In the genomic region with DNA sequence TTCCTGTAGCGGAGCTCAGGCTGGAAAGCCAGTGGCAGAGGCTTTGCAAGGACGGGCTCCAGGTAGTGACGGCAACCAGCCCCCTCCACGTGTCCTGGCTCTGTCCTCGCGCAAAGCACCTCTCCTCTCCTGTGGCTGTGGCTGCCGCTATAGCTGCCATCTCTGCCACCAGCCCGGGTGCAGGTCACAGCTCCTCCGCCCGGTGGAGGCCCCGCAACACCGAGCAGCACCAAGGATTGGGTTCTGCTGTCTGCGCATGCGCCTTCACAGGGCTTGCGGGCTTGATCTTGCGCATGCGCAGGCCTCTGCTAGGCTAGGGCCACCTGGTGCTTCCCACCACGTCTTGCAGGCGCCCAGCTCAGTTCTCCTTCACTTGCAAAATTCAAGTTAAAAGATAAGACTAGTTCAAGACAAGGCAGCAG, we compare ENCODE assay signal across 11 cellular contexts.
A peak's percentile ranks its signal among the peaks of the same experiment; 100 is the strongest.
DNase-seq lines count a peak whose midpoint lies in the region; ATAC-seq and TF ChIP-seq lines count a peak whose summit lies in the region.
"Had no signal": no experiment of that assay in that cellular context is flagged by ENCODE, and none has a peak within 500 bp of the region (broad histone marks: within the 10 kb centered on the region; RNA-seq: fewer than 3 reads in every experiment).

No MANE protein-coding gene starts in this region.

- DNase-seq in activated CD4-positive, alpha-beta T cell treated with anti-CD3 and anti-CD28 coated beads for 36 hours = peak; percentile 13
- DNase-seq in activated CD4-positive, alpha-beta T cell treated with anti-CD3 and anti-CD28 coated beads, Interleukin-2, amount 10 ng/mL, durations not matched to agents 7 days and 5 days = no peak
- peak; percentile 31 for DNase-seq in activated T-helper 9 cell treated with anti-CD3 and anti-CD28 coated beads, Interleukin-2, amount 50 U/mL, for 16 hours (ENCODE audit: low read depth)
- DNase-seq in left lung (peak; percentile 47 to 81), transverse colon (peak; percentile 19), NCI-H345 (lab: John Stamatoyannopoulos, UW) (no peak), hypothalamus (lab: John Stamatoyannopoulos, UW) (no peak)
- no peak for DNase-seq in activated CD4-positive, CD25-positive, alpha-beta regulatory T cell treated with anti-CD3 and anti-CD28 coated beads, Interleukin-2, amount 50 U/mL, for 72 hours
- DNase-seq: H7 had no signal

- in situ Hi-C loops in transverse colon (cut with MboI; ENCODE audit: low pct_ligation_motif_present in 1 of 4, low pct_unique_long_range_greater_than_20kb in 1 of 4, low sequenced_read_pairs in 3 of 4) = no loop called here

- H3K27me3 Mint-ChIP-seq in activated CD4-positive, alpha-beta T cell treated with anti-CD3 and anti-CD28 coated beads for 36 hours = peaks cover 6% of the 10 kb centered on the region
- H3K27me3 Mint-ChIP-seq in activated CD4-positive, alpha-beta T cell treated with anti-CD3 and anti-CD28 coated beads, Interleukin-2, amount 10 ng/mL, durations not matched to agents 7 days and 5 days = no peaks in the 10 kb centered on the region

- TF ChIP-seq EP300 in transverse colon (IDR thresholded peaks at IDR 0.05; ENCODE audit: low read depth) = no peak

- ATAC-seq in activated CD4-positive, alpha-beta T cell treated with anti-CD3 and anti-CD28 coated beads for 36 hours = no peak
- ATAC-seq in left lung = peak; percentile 68

- TF ChIP-seq CTCF in left lung (IDR thresholded peaks at IDR 0.05) (no peak), transverse colon (IDR thresholded peaks at IDR 0.05) (no peak)

- intact Hi-C loops in activated CD4-positive, alpha-beta T cell treated with anti-CD3 and anti-CD28 coated beads for 36 hours (cut with DNase I, micrococcal nuclease) = no loop called here
- intact Hi-C loops in left lung (cut with DNase I) = no loop called here
- intact Hi-C loops in transverse colon (cut with DNase I; ENCODE audit: low total_unique reads) = no loop called here

- no peaks in the 10 kb centered on the region for H3K9me3 ChIP-seq in left lung
- H3K9me3 ChIP-seq in transverse colon = no peaks in the 10 kb centered on the region
- H3K9me3 ChIP-seq: neutrophil had no signal

- POLR2A ChIA-PET in activated CD4-positive, alpha-beta T cell treated with anti-CD3 and anti-CD28 coated beads for 36 hours (lab: Charles Lee) = no interaction called here
- POLR2A ChIA-PET in activated CD4-positive, alpha-beta T cell treated with anti-CD3 and anti-CD28 coated beads, Interleukin-2, amount 10 ng/mL, durations not matched to agents 7 days and 5 days (lab: Charles Lee) = no interaction called here

- no peaks in the 10 kb centered on the region for H3K27me3 ChIP-seq in left lung
- no peaks in the 10 kb centered on the region for H3K27me3 ChIP-seq in transverse colon
- H3K27me3 ChIP-seq: cardiac muscle cell, neutrophil had no signal

- WGBS in transverse colon (ENCODE audit: low coverage in 1 of 2), 2 donors = 40 to 82% methylated on average over 1 to 19 of the region's 19 CpGs

- no peaks in the 10 kb centered on the region for H3K4me1 Mint-ChIP-seq in activated CD4-positive, alpha-beta T cell treated with anti-CD3 and anti-CD28 coated beads for 36 hours
- H3K4me1 Mint-ChIP-seq in activated CD4-positive, alpha-beta T cell treated with anti-CD3 and anti-CD28 coated beads, Interleukin-2, amount 10 ng/mL, durations not matched to agents 7 days and 5 days = no peaks in the 10 kb centered on the region

- H3K9me3 Mint-ChIP-seq in activated CD4-positive, alpha-beta T cell treated with anti-CD3 and anti-CD28 coated beads for 36 hours (ENCODE audit: low read depth) = no peaks in the 10 kb centered on the region
- H3K9me3 Mint-ChIP-seq in activated CD4-positive, alpha-beta T cell treated with anti-CD3 and anti-CD28 coated beads, Interleukin-2, amount 10 ng/mL, durations not matched to agents 7 days and 5 days = peaks cover 4% of the 10 kb centered on the region

- no peak overlapping the region for H3K4me3 ChIP-seq in left lung
- H3K4me3 ChIP-seq in transverse colon = no peak overlapping the region
- H3K4me3 ChIP-seq: cardiac muscle cell had no signal

- no peaks in the 10 kb centered on the region for H3K36me3 ChIP-seq in left lung
- no peaks in the 10 kb centered on the region for H3K36me3 ChIP-seq in transverse colon
- H3K36me3 ChIP-seq: cardiac muscle cell, neutrophil had no signal

- H3K27ac ChIP-seq in left lung (no peak overlapping the region), transverse colon (no peak overlapping the region)
- H3K27ac ChIP-seq: cardiac muscle cell, neutrophil had no signal

- CTCF ChIA-PET in activated CD4-positive, alpha-beta T cell treated with anti-CD3 and anti-CD28 coated beads for 36 hours (lab: Charles Lee) = interaction anchor here (0.6 kb wide), 1 partner anchor 798 kb away, joined by 3 read pairs; no protein-coding TSS in a partner anchor
- CTCF ChIA-PET in activated CD4-positive, alpha-beta T cell treated with anti-CD3 and anti-CD28 coated beads, Interleukin-2, amount 10 ng/mL, durations not matched to agents 7 days and 5 days (lab: Charles Lee) = no interaction called here

- no peaks in the 10 kb centered on the region for H3K36me3 Mint-ChIP-seq in activated CD4-positive, alpha-beta T cell treated with anti-CD3 and anti-CD28 coated beads for 36 hours (ENCODE audit: low read depth)
- H3K36me3 Mint-ChIP-seq in activated CD4-positive, alpha-beta T cell treated with anti-CD3 and anti-CD28 coated beads, Interleukin-2, amount 10 ng/mL, durations not matched to agents 7 days and 5 days (ENCODE audit: low read depth) = no peaks in the 10 kb centered on the region

- H3K4me3 Mint-ChIP-seq in activated CD4-positive, alpha-beta T cell treated with anti-CD3 and anti-CD28 coated beads for 36 hours = no peak overlapping the region
- H3K4me3 Mint-ChIP-seq in activated CD4-positive, alpha-beta T cell treated with anti-CD3 and anti-CD28 coated beads, Interleukin-2, amount 10 ng/mL, durations not matched to agents 7 days and 5 days = no peak overlapping the region

- H3K4me1 ChIP-seq in left lung = no peaks in the 10 kb centered on the region
- no peaks in the 10 kb centered on the region for H3K4me1 ChIP-seq in transverse colon

- no peak for TF ChIP-seq POLR2A in transverse colon (IDR thresholded peaks at IDR 0.05)

- H3K27ac Mint-ChIP-seq in activated CD4-positive, alpha-beta T cell treated with anti-CD3 and anti-CD28 coated beads for 36 hours = no peak overlapping the region
- H3K27ac Mint-ChIP-seq in activated CD4-positive, alpha-beta T cell treated with anti-CD3 and anti-CD28 coated beads, Interleukin-2, amount 10 ng/mL, durations not matched to agents 7 days and 5 days = no peak overlapping the region

Comparison
In these comparisons a context has a peak if more than half of its experiments do, and no peak if none do; other contexts are left out.
1. DNase-seq: peak in activated CD4-positive, alpha-beta T cell treated with anti-CD3 and anti-CD28 coated beads for 36 hours (single experiment), activated T-helper 9 cell treated with anti-CD3 and anti-CD28 coated beads, Interleukin-2, amount 50 U/mL, for 16 hours (single experiment), left lung (2 of 2) and transverse colon (single experiment); none in activated CD4-positive, alpha-beta T cell treated with anti-CD3 and anti-CD28 coated beads, Interleukin-2, amount 10 ng/mL, durations not matched to agents 7 days and 5 days (single experiment), NCI-H345 (single experiment), activated CD4-positive, CD25-positive, alpha-beta regulatory T cell treated with anti-CD3 and anti-CD28 coated beads, Interleukin-2, amount 50 U/mL, for 72 hours (single experiment) and hypothalamus (0 of 51).